Comparison of ENCODE assay signal across 25 cellular contexts in the genomic region with DNA sequence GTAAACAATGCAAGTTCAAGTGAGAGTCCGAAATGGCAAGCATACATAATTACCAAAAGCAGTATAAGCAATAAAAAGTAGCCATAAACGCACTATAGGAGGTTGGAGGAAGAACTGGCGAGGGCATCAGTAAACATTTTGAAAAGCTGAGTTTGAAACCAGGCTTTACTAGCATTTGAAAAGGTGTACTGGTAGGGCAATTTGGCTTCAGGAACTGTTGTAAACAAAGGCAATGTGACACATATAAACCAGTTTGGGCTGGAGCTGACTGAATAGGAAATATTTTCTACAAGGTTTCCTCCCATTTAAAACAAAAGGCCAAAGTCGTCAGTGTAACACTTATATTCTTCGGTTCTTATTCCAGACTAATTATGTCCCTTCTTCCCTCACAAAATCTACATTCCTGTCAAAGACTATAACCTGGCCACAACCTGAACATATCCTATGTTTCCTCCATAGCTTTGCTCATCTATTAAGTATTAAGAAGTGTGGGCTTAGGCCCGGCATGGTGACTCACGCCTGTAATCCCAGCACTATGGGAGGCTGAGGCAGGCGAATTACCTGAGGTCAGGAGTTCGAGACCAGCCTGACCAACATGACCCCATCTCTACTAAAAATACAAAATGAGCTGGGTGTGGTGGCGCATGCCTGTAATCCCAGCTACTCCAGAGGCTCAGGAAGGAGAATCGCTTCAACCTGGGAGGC. TPM values are rescaled to one million over a fixed set of nuclear protein-coding genes. Genes with fewer than 3 reads are reported as not detected.
DNase-seq lines count a peak whose midpoint lies in the region; TF ChIP-seq lines count a peak whose summit lies in the region.
"Had no signal": no experiment of that assay in that cellular context is flagged by ENCODE, and none has a peak within 500 bp of the region (broad histone marks: within the 10 kb centered on the region; RNA-seq: fewer than 3 reads in every experiment).

No MANE protein-coding gene starts in this region.

- H3K4me3 Mint-ChIP-seq in nephron progenitor cell = no peak overlapping the region
- H3K4me3 Mint-ChIP-seq: activated CD4-positive, alpha-beta memory T cell treated with anti-CD3 and anti-CD28 coated beads, Interleukin-2, amount 10 ng/mL, durations not matched to agents 7 days and 5 days; CD8-positive, alpha-beta T cell; HFFc6 had no signal

- peaks cover 60% of the 10 kb centered on the region for H3K36me3 Mint-ChIP-seq in nephron progenitor cell (ENCODE audit: low read depth)
- H3K36me3 Mint-ChIP-seq: activated naive CD4-positive, alpha-beta T cell treated with anti-CD3 and anti-CD28 coated beads, Interleukin-2, amount 50 U/mL, for 72 hours had no signal

- POLR2A ChIA-PET in A673 (lab: Charles Lee; ENCODE audit: low non-redundant PET) = no interaction called here
- POLR2A ChIA-PET in RWPE1 (lab: Yijun Ruan, JAX; ENCODE audit: low non-redundant PET) = no interaction called here

- H3K27me3 ChIP-seq in A673 (replicated peaks; ENCODE audit: insufficient read depth, low read depth, low read length, poor library complexity) = no peaks in the 10 kb centered on the region
- H3K27me3 ChIP-seq: SJSA1 had no signal

- TF ChIP-seq CTCF in A673 (conservative IDR thresholded peaks at IDR 0.05; ENCODE audit: low read depth, low read length) (no peak), RWPE1 (conservative IDR thresholded peaks at IDR 0.05; ENCODE audit: low read depth) (no peak), nephron progenitor cell (IDR thresholded peaks at IDR 0.05) (no peak)

- no peaks in the 10 kb centered on the region for H3K27me3 Mint-ChIP-seq in nephron progenitor cell (ENCODE audit: low read depth, poor library complexity)
- H3K27me3 Mint-ChIP-seq: activated CD4-positive, alpha-beta memory T cell treated with anti-CD3 and anti-CD28 coated beads, Interleukin-2, amount 10 ng/mL, durations not matched to agents 7 days and 5 days had no signal

- no peaks in the 10 kb centered on the region for H3K9me3 ChIP-seq in A673 (ENCODE audit: low read depth, low read length, poor library complexity, severe bottlenecking)
- H3K9me3 ChIP-seq: psoas muscle, SJSA1, thoracic aorta had no signal

- peaks cover 5% of the 10 kb centered on the region for H3K4me1 ChIP-seq in A673 (ENCODE audit: insufficient read depth, low read length, poor library complexity, severe bottlenecking)
- H3K4me1 ChIP-seq: psoas muscle, SJSA1 had no signal

- peak overlapping the region; percentile 51 for H3K27ac Mint-ChIP-seq in nephron progenitor cell
- H3K27ac Mint-ChIP-seq: activated CD4-positive, alpha-beta memory T cell treated with anti-CD3 and anti-CD28 coated beads, Interleukin-2, amount 10 ng/mL, durations not matched to agents 7 days and 5 days; activated naive CD4-positive, alpha-beta T cell treated with anti-CD3 and anti-CD28 coated beads, Interleukin-2, amount 50 U/mL, for 72 hours; CD8-positive, alpha-beta T cell; HFFc6 had no signal

- H3K9me3 Mint-ChIP-seq in nephron progenitor cell = no peaks in the 10 kb centered on the region
- H3K9me3 Mint-ChIP-seq: activated CD4-positive, alpha-beta memory T cell treated with anti-CD3 and anti-CD28 coated beads, Interleukin-2, amount 10 ng/mL, durations not matched to agents 7 days and 5 days; activated naive CD4-positive, alpha-beta T cell treated with anti-CD3 and anti-CD28 coated beads, Interleukin-2, amount 50 U/mL, for 72 hours; CD8-positive, alpha-beta T cell; HFFc6 had no signal

- CTCF ChIA-PET in A673 (lab: Charles Lee) (interaction anchor here (0.8 to 1.0 kb wide), 2 partner anchors 13 to 68 kb away, joined by 5 to 8 read pairs; no protein-coding TSS in a partner anchor), RWPE1 (lab: Yijun Ruan, JAX) (interaction anchor here (0.6 to 0.7 kb wide), 3 partner anchors 12 to 166 kb away, joined by 3 to 7 read pairs (median 6); no protein-coding TSS in a partner anchor)

- intact Hi-C loops in A673 (cut with micrococcal nuclease; ENCODE audit: unreplicated experiment) = no loop called here

- DNase-seq in A673 (ENCODE audit: low spot score) (no peak), RWPE1 (ENCODE audit: low spot score) (no peak), epithelial cell of prostate (ENCODE audit: low read depth, low spot score) (no peak), nephron progenitor cell (no peak), anterior cingulate cortex (lab: John Stamatoyannopoulos, UW) (no peak), NCI-H526 (lab: John Stamatoyannopoulos, UW) (no peak), Kasumi-1 (lab: John Stamatoyannopoulos, UW) (no peak), caudate nucleus (lab: John Stamatoyannopoulos, UW) (no peak)
- DNase-seq: activated CD4-positive, alpha-beta memory T cell treated with anti-CD3 and anti-CD28 coated beads, Interleukin-2, amount 10 ng/mL, durations not matched to agents 7 days and 5 days; activated CD4-positive, CD25-positive, alpha-beta regulatory T cell treated with anti-CD3 and anti-CD28 coated beads, Interleukin-2, amount 50 U/mL, for 72 hours; activated CD8-positive, alpha-beta memory T cell treated with anti-CD3 and anti-CD28 coated beads, Interleukin-2, amount 50 U/mL, for 48 hours; AML-193; CD8-positive, alpha-beta T cell; DMS 273 treated with DMSO at 0.1 percent for 48 hours; HFFc6; left ventricle myocardium superior; NCI-H1105 treated with DMSO at 0.1 percent for 48 hours; NCI-H2081; NCI-H774; psoas muscle; stimulated activated naive CD8-positive, alpha-beta T cell treated with anti-CD3 and anti-CD28 coated beads, Interleukin-15, Interleukin-2, amounts not matched to agents 100 U/mL and 50 U/mL, for 24 hours; T-helper 1 cell had no signal

- peaks cover 12% of the 10 kb centered on the region for H3K4me1 Mint-ChIP-seq in nephron progenitor cell

- H3K36me3 ChIP-seq in A673 (ENCODE audit: insufficient read depth, low read length, poor library complexity, severe bottlenecking) = peaks cover 20% of the 10 kb centered on the region

- TSS peak; percentile 1 for BruUV-seq in A673 (replicated peaks; lab: Mats Ljungman, UMichigan)

- H3K4me3 ChIP-seq in A673 (ENCODE audit: low read depth, low read length, poor library complexity, severe bottlenecking) = no peak overlapping the region
- H3K4me3 ChIP-seq: psoas muscle, SJSA1, thoracic aorta had no signal

- no peak overlapping the region for H3K27ac ChIP-seq in A673 (ENCODE audit: low read depth, low read length, poor library complexity, severe bottlenecking)
- H3K27ac ChIP-seq in RWPE1 = peak overlapping the region; percentile 5; the same call in 1 of the 2 replicates
- H3K27ac ChIP-seq in epithelial cell of prostate = peak overlapping the region; percentile 28
- H3K27ac ChIP-seq in caudate nucleus (ENCODE audit: low read depth, low read length) = no peak overlapping the region
- H3K27ac ChIP-seq: psoas muscle, SJSA1, thoracic aorta had no signal

RNA-seq across cellular contexts. Expression of gene CBX1, which starts 7.8 kb away (rescaled TPM):
- 121 and 139 TPM in 2 replicates for total RNA-seq in A673 (2021)

RNA-seq across cellular contexts. Expression of gene SNX11, which starts 14.1 kb away (rescaled TPM):
- 25.1 and 27.6 TPM in 2 replicates for total RNA-seq in A673 (2021)

RNA-seq across cellular contexts. Expression of gene NFE2L1, which starts 45.3 kb away (rescaled TPM):
- total RNA-seq in A673 (2021) = 149 and 168 TPM in 2 replicates

RNA-seq across cellular contexts. Expression of gene COPZ2, which starts 55.9 kb away (rescaled TPM):
- total RNA-seq in A673 (2021) = 2.3 TPM in 1 of 2 replicates, not detected in the other

Comparison
In these comparisons a context has a peak if more than half of its experiments do, and no peak if none do; other contexts are left out.
1. H3K27ac ChIP-seq: peak in RWPE1 (single experiment) and epithelial cell of prostate (single experiment); none in A673 (single experiment) and caudate nucleus (single experiment).